Comparison of ENCODE assay signal across 5 cellular contexts in the genomic region with DNA sequence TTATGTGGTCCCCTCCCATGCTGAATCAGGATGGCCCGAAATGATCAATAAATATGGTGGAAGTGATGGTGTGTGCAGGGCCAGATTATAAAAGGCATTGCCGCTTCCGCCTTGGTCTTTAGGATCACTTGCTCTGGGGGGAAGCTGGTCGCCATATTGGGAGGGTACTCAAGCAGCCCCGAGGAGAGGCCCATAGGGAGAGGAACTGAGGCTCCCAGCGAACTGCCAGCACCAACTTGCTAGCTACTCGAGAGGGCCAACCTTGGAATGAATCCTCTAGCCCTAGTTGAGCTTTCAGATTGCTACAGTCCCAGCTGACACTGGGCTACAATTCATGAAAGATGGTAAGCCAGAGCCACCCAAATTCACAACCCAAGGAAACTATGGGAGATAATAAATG. TPM values are rescaled to one million over a fixed set of nuclear protein-coding genes. Genes with fewer than 3 reads are reported as not detected.
"Had no signal": no experiment of that assay in that cellular context is flagged by ENCODE, and none has a peak within 500 bp of the region (broad histone marks: within the 10 kb centered on the region; RNA-seq: fewer than 3 reads in every experiment).

No MANE protein-coding gene starts in this region.

RNA-seq across cellular contexts. Expression of gene CA5A, which starts 48.0 kb away (rescaled TPM):
- total RNA-seq: HT-29, HT1080, IMR-90, K562 had no signal
- polyA plus RNA-seq: IgD-negative memory B cell, IMR-90, K562 had no signal
